ENCODE assay signal across 19 cellular contexts in the genomic region with DNA sequence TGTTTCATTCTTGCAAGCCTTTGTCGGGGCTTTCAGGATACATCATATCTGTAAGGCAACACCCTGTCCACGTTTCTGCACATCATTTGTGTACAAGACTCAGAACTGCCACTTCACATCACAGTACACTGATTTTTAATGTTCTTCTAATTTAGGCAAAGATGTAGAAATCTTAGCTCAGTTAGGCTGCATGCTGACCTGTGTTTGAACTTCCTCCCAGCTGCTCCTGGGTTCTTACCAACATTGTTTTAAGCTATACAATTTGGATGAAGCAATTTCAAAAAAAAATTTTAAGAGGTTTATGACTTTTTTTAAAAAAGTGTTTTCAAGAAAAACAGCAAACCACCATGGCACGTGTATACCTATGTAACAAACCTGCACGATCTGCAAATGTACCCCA.
"Had no signal": no experiment of that assay in that cellular context is flagged by ENCODE, and none has a peak within 500 bp of the region (broad histone marks: within the 10 kb centered on the region; RNA-seq: fewer than 3 reads in every experiment).

No MANE protein-coding gene starts in this region.

- H3K36me3 Mint-ChIP-seq: activated naive CD4-positive, alpha-beta T cell treated with anti-CD3 and anti-CD28 coated beads, Interleukin-2, amount 50 U/mL, for 72 hours; immature natural killer cell; type B pancreatic cell had no signal

- H3K9me3 ChIP-seq: gastrocnemius medialis, heart left ventricle, lower lobe of right lung, prostate gland, right lobe of liver had no signal

- H3K27me3 Mint-ChIP-seq: activated B cell treated with CpG ODN at 0.5 μM for 24 hours; activated CD8-positive, alpha-beta T cell treated with anti-CD3 and anti-CD28 coated beads for 36 hours; stimulated activated naive CD8-positive, alpha-beta T cell treated with anti-CD3 and anti-CD28 coated beads, Interleukin-15, Interleukin-2, amounts not matched to agents 100 ng/mL and 50 ng/mL, for 24 hours; type B pancreatic cell had no signal

- DNase-seq: activated B cell treated with CpG ODN at 0.5 μM for 24 hours; activated CD4-positive, alpha-beta T cell treated with anti-CD3 and anti-CD28 coated beads for 48 hours; activated CD8-positive, alpha-beta T cell treated with anti-CD3 and anti-CD28 coated beads for 36 hours; activated effector memory CD4-positive, alpha-beta T cell treated with anti-CD3 and anti-CD28 coated beads, Interleukin-2, amount 50 U/mL, for 16 hours; activated T-cell treated with anti-CD3 and anti-CD28 coated beads, Interleukin-2, amount 50 U/mL, for 4 hours; amniotic stem cell; central memory CD4-positive, alpha-beta T cell; effector CD8-positive, alpha-beta T cell; gastrocnemius medialis; heart left ventricle; immature natural killer cell; lower lobe of right lung; right lobe of liver had no signal

- H3K27ac ChIP-seq: coronary artery, gastrocnemius medialis, heart left ventricle, lower lobe of right lung, prostate gland, right lobe of liver had no signal

- H3K4me1 ChIP-seq: gastrocnemius medialis, heart left ventricle, lower lobe of right lung, prostate gland, right lobe of liver had no signal

- H3K27ac Mint-ChIP-seq: activated B cell treated with CpG ODN at 0.5 μM for 24 hours; activated CD8-positive, alpha-beta T cell treated with anti-CD3 and anti-CD28 coated beads for 36 hours; immature natural killer cell; stimulated activated naive CD8-positive, alpha-beta T cell treated with anti-CD3 and anti-CD28 coated beads, Interleukin-15, Interleukin-2, amounts not matched to agents 100 ng/mL and 50 ng/mL, for 24 hours; type B pancreatic cell had no signal

- H3K4me1 Mint-ChIP-seq: activated B cell treated with CpG ODN at 0.5 μM for 24 hours, immature natural killer cell had no signal

- H3K27me3 ChIP-seq: gastrocnemius medialis, heart left ventricle, right lobe of liver had no signal

- H3K4me3 Mint-ChIP-seq: activated B cell treated with CpG ODN at 0.5 μM for 24 hours; activated CD8-positive, alpha-beta T cell treated with anti-CD3 and anti-CD28 coated beads for 36 hours; activated T-cell treated with anti-CD3 and anti-CD28 coated beads, Interleukin-2, amount 50 U/mL, for 4 hours; immature natural killer cell; stimulated activated naive CD8-positive, alpha-beta T cell treated with anti-CD3 and anti-CD28 coated beads, Interleukin-15, Interleukin-2, amounts not matched to agents 100 ng/mL and 50 ng/mL, for 24 hours; type B pancreatic cell had no signal

- H3K36me3 ChIP-seq: gastrocnemius medialis, heart left ventricle, lower lobe of right lung, prostate gland, right lobe of liver had no signal

- H3K4me3 ChIP-seq: coronary artery, gastrocnemius medialis, heart left ventricle, lower lobe of right lung, prostate gland, right lobe of liver, smooth muscle cell had no signal
